ENCODE assay signal across 13 cellular contexts in genomic region chr7:144516729-144517128, GRCh38.
"Had no signal": no experiment of that assay in that cellular context is flagged by ENCODE, and none has a peak within 500 bp of the region (broad histone marks: within the 10 kb centered on the region; RNA-seq: fewer than 3 reads in every experiment).

No MANE protein-coding gene starts in this region.

- H3K27me3 ChIP-seq: foreskin keratinocyte, right lobe of liver, tibial artery, upper lobe of left lung, vagina had no signal

- H2AFZ ChIP-seq: parathyroid adenoma had no signal

- H3K36me3 ChIP-seq: prostate gland, right lobe of liver, tibial artery, upper lobe of left lung, vagina had no signal

- H3K79me2 ChIP-seq: parathyroid adenoma had no signal

- H3K4me3 ChIP-seq: prostate gland, right lobe of liver, tibial artery, upper lobe of left lung, vagina had no signal

- H3K9ac ChIP-seq: parathyroid adenoma had no signal

- H3K9me3 ChIP-seq: prostate gland, right lobe of liver, tibial artery, upper lobe of left lung, vagina had no signal

- H3K4me1 ChIP-seq: foreskin keratinocyte, parathyroid adenoma, prostate gland, right lobe of liver, upper lobe of left lung, vagina had no signal

- H3K27ac ChIP-seq: foreskin keratinocyte, parathyroid adenoma, prostate gland, right lobe of liver, tibial artery, upper lobe of left lung, vagina had no signal

- ATAC-seq: foreskin keratinocyte; right lobe of liver; stimulated activated effector memory CD8-positive, alpha-beta T cell treated with anti-CD3 and anti-CD28 coated beads, Interleukin-12 subunit alpha, Interleukin-12 subunit beta, amount 100 ng/mL, for 72 hours; stimulated activated naive CD8-positive, alpha-beta T cell treated with anti-CD3 and anti-CD28 coated beads, Interleukin-15, Interleukin-2, amounts not matched to agents 100 U/mL and 50 U/mL, for 24 hours had no signal

- DNase-seq: foreskin keratinocyte; mesendoderm; naive B cell; right lobe of liver; stimulated activated CD4-positive, alpha-beta T cell treated with anti-CD3 and anti-CD28 coated beads, Interleukin-4, amount 100 ng/mL, for 1 hour; stimulated activated CD8-positive, alpha-beta memory T cell treated with anti-CD3 and anti-CD28 coated beads, Interleukin-4, amount 100 ng/mL, for 48 hours; stimulated activated naive CD8-positive, alpha-beta T cell treated with anti-CD3 and anti-CD28 coated beads, Interleukin-15, Interleukin-2, amounts not matched to agents 100 U/mL and 50 U/mL, for 24 hours; tibial artery; upper lobe of left lung had no signal
